ENCODE assay signal across 15 cellular contexts in the genomic region with DNA sequence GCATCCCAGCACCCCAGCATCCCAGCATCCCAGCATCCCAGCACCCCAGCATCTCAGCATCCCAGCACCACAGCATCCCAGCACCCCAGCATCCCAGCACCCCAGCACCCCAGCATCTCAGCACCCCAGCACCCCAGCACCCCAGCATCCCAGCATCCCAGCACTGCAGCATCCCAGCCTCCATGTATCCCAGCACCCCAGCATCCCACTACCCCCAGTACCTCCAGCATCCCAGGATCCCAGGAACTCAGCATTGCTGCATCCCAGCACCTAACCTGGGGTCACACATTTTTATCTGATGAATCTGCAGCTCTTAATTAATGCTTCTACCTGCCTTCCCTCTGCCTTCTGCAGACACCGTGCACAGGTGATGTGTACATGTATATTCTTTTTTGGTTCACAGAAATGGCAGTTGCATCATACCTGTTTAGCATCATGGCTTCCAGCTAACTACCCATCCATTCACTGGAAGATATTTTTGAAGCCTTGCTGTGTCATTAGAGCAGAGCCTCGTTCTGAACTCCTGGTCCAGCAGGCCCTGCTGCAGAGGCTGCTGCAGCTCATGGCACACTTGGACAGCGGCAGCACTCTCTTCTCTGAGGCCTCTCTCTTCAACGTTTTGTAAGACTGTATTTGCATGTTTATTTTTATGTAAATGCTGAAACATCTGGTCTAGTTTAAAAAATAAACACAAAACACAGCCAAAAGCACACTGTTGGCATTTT. TPM values are rescaled to one million over a fixed set of nuclear protein-coding genes. Genes with fewer than 3 reads are reported as not detected.
"Had no signal": no experiment of that assay in that cellular context is flagged by ENCODE, and none has a peak within 500 bp of the region (broad histone marks: within the 10 kb centered on the region; RNA-seq: fewer than 3 reads in every experiment).

No MANE protein-coding gene starts in this region.

- ATAC-seq: heart right ventricle; lower lobe of right lung; naive thymus-derived CD8-positive, alpha-beta T cell; right cardiac atrium; T-cell had no signal

- H3K36me3 ChIP-seq: adrenal gland, esophagus muscularis mucosa, heart right ventricle, lower lobe of right lung, tibial artery, WERI-Rb-1 had no signal

- H3K4me3 ChIP-seq: adrenal gland, coronary artery, esophagus muscularis mucosa, heart right ventricle, lower lobe of right lung, tibial artery had no signal

- DNase-seq: activated gamma-delta T cell treated with Interleukin-2 at 50 U/mL for 16 hours; activated T-cell treated with anti-CD3 and anti-CD28 coated beads, Interleukin-2, amount 50 U/mL, for 1 hour; adrenal gland; heart right ventricle; lower lobe of right lung; naive thymus-derived CD8-positive, alpha-beta T cell; right cardiac atrium; stimulated activated CD4-positive, alpha-beta T cell treated with anti-CD3 and anti-CD28 coated beads, Interleukin-12 subunit alpha, Interleukin-12 subunit beta, amount 100 ng/mL, for 4 hours; stimulated activated CD4-positive, alpha-beta T cell treated with anti-CD3 and anti-CD28 coated beads, Interleukin-1b, Interleukin-23, amount 100 ng/mL, for 48 hours; tibial artery; WERI-Rb-1 had no signal

- H3K9me3 ChIP-seq: adrenal gland, esophagus muscularis mucosa, heart right ventricle, lower lobe of right lung, tibial artery had no signal

- H3K27ac ChIP-seq: adrenal gland, coronary artery, esophagus muscularis mucosa, heart right ventricle, lower lobe of right lung, tibial artery, WERI-Rb-1 had no signal

RNA-seq across cellular contexts. Expression of a gene that starts 4.6 kb away (rescaled TPM):
- total RNA-seq: naive thymus-derived CD8-positive, alpha-beta T cell; skeletal muscle tissue; T-cell had no signal
